9 cellular contexts compared by ENCODE assay signal in the genomic region with DNA sequence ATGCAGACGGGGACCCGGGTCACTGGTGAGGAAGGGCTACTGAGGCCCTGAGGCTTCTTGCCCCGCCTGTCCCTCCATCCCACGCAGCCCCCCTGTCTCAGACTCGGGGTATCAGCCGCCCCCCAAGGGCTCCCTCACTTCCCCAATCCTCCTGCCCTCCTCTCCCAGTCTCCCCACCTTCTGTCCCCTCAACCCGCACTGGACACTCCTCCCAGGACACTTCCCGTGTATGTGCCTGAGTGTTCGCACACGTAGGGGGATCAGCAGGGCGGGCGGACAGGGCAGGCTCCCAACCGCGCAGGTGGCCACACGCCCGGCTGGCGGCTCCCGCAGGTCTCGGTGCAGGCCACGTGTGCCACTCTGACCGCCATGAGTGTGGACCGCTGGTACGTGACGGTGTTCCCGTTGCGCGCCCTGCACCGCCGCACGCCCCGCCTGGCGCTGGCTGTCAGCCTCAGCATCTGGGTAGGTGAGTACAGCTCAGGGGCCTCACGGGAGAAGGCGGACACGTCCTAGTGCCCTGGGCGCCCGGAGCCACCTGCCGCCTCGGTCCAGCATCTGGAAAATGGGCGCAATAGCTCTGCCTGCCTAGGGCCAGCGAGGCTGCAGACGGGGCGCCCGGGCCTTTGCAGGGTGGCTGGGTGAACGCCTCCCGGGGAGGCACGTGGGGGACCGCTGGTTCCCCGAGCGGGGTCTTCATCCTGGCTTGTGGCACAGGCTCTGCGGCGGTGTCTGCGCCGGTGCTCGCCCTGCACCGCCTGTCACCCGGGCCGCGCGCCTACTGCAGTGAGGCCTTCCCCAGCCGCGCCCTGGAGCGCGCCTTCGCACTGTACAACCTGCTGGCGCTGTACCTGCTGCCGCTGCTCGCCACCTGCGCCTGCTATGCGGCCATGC. TPM values are rescaled to one million over a fixed set of nuclear protein-coding genes. Genes with fewer than 3 reads are reported as not detected.
DNase-seq lines count a peak whose midpoint lies in the region; ATAC-seq, FAIRE-seq and TF ChIP-seq lines count a peak whose summit lies in the region.
"Had no signal": no experiment of that assay in that cellular context is flagged by ENCODE, and none has a peak within 500 bp of the region (broad histone marks: within the 10 kb centered on the region; RNA-seq: fewer than 3 reads in every experiment).

No MANE protein-coding gene starts in this region.

- intact Hi-C loops in left ventricle myocardium inferior (cut with micrococcal nuclease) (loop anchor here (10.0 kb wide), 1 partner anchor 155 kb away; no protein-coding TSS in a partner anchor), Right ventricle myocardium superior (cut with DNase I) (loop anchor here (2.0 to 5.0 kb wide), 2 partner anchors 62 to 151 kb away; a partner anchor contains a TSS)

- H3K36me3 ChIP-seq in left ventricle myocardium inferior (no peaks in the 10 kb centered on the region), WERI-Rb-1 (no peaks in the 10 kb centered on the region), urinary bladder (ENCODE audit: insufficient read depth) (no peaks in the 10 kb centered on the region)

- no peak for FAIRE-seq in RCC 7860 (lab: Jason Lieb, UNC)

- H3K9me3 ChIP-seq in left ventricle myocardium inferior (replicated peaks) (no peaks in the 10 kb centered on the region), WERI-Rb-1 (ENCODE audit: severe bottlenecking) (no peaks in the 10 kb centered on the region)

- TF ChIP-seq CTCF in left ventricle myocardium inferior (IDR thresholded peaks at IDR 0.05; ENCODE audit: borderline replicate concordance) (no peak), WERI-Rb-1 (IDR thresholded peaks at IDR 0.05; ENCODE audit: low read depth, low read length) (no peak)

- H3K4me3 ChIP-seq in left ventricle myocardium inferior (peak overlapping the region; percentile 43), WERI-Rb-1 (ENCODE audit: low read depth, low read length) (peak overlapping the region; percentile 42), urinary bladder (ENCODE audit: low read depth, low read length) (peak overlapping the region; percentile 20)

- peaks cover 53% of the 10 kb centered on the region for H3K4me1 ChIP-seq in left ventricle myocardium inferior
- peaks cover 2% of the 10 kb centered on the region for H3K4me1 ChIP-seq in urinary bladder (ENCODE audit: insufficient read depth)

- H3K27ac ChIP-seq in left ventricle myocardium inferior (replicated peaks): no peak overlapping the region
- no peak overlapping the region for H3K27ac ChIP-seq in WERI-Rb-1
- no peak overlapping the region for H3K27ac ChIP-seq in urinary bladder (ENCODE audit: low read depth)

- peaks cover 56% of the 10 kb centered on the region for H3K27me3 ChIP-seq in left ventricle myocardium inferior (ENCODE audit: low read depth)
- H3K27me3 ChIP-seq in WERI-Rb-1 (ENCODE audit: insufficient read depth, low read depth, severe bottlenecking): peaks cover 24% of the 10 kb centered on the region

- no peak for ATAC-seq in Right ventricle myocardium superior (ENCODE audit: poor library complexity)
- ATAC-seq in HG03571 (IDR thresholded peaks at IDR 0.05; ENCODE audit: unreplicated experiment): no peak
- ATAC-seq in GM21360 (IDR thresholded peaks at IDR 0.05; ENCODE audit: unreplicated experiment): no peak

- no peak for DNase-seq in left ventricle myocardium inferior
- no peak for DNase-seq in Right ventricle myocardium superior
- no peak for DNase-seq in WERI-Rb-1
- DNase-seq in glomerular visceral epithelial cell (ENCODE audit: extremely low spot score): peak; percentile 25
- DNase-seq in RCC 7860 (ENCODE audit: low spot score): no peak

- 3% methylated on average over 70 of the region's 70 CpGs for WGBS in urinary bladder

RNA-seq across cellular contexts. Expression of a gene that starts 2.3 kb away (rescaled TPM):
- total RNA-seq in left ventricle myocardium inferior (not detected), Right ventricle myocardium superior (not detected), urinary bladder (not detected)
- 0.28 TPM for polyA plus RNA-seq in urinary bladder
- total RNA-seq: LHCN-M2 had no signal

RNA-seq across cellular contexts. Expression of a gene that starts 6.4 kb away (rescaled TPM):
- total RNA-seq in left ventricle myocardium inferior (21.6 TPM), Right ventricle myocardium superior (20.3 TPM), urinary bladder (16.0 TPM)
- polyA plus RNA-seq in urinary bladder: 62.3 TPM

RNA-seq across cellular contexts. Expression of a gene that starts 6.4 kb away (rescaled TPM):
- total RNA-seq in left ventricle myocardium inferior (4.8 TPM), Right ventricle myocardium superior (5.0 TPM), urinary bladder (9.1 TPM)
- 6.1 TPM for polyA plus RNA-seq in urinary bladder

RNA-seq across cellular contexts. Expression of a gene that starts 26.1 kb away (rescaled TPM):
- not detected for total RNA-seq in left ventricle myocardium inferior
- not detected for total RNA-seq in Right ventricle myocardium superior
- total RNA-seq in urinary bladder: not detected
- polyA plus RNA-seq in urinary bladder: not detected
- total RNA-seq: LHCN-M2 had no signal

RNA-seq across cellular contexts. Expression of a gene that starts 26.4 kb away (rescaled TPM):
- total RNA-seq in left ventricle myocardium inferior (19.4 TPM), Right ventricle myocardium superior (19.1 TPM), urinary bladder (21.2 TPM)
- 59.8 TPM for polyA plus RNA-seq in urinary bladder
